8 cellular contexts compared by ENCODE assay signal in genomic region chr5:159198063-159199036, GRCh38. TPM values are rescaled to one million over a fixed set of nuclear protein-coding genes. Genes with fewer than 3 reads are reported as not detected.
DNase-seq lines count a peak whose midpoint lies in the region; ATAC-seq, FAIRE-seq and TF ChIP-seq lines count a peak whose summit lies in the region.

No MANE protein-coding gene starts in this region.

- H3K4me1 ChIP-seq in lower lobe of right lung (peaks cover 41% of the 10 kb centered on the region), transverse colon (peaks cover 0 to 34% (median 2%) of the 10 kb centered on the region in 4 donors)

- H3K27ac ChIP-seq in lower lobe of right lung, result no peak overlapping the region
- no peak overlapping the region for H3K27ac ChIP-seq in transverse colon

- no peak for DNase-seq in H54 (ENCODE audit: insufficient read length, low spot score)
- DNase-seq in Kasumi-1 (lab: John Stamatoyannopoulos, UW), result peak; percentile 74 to 81
- DNase-seq in lower lobe of right lung, result no peak
- DNase-seq in transverse colon, result no peak
- DNase-seq in iPS-NIHi7 (ENCODE audit: extremely low spot score), result no peak
- DNase-seq in DMS79 treated with DMSO at 0.1 percent for 48 hours (lab: John Stamatoyannopoulos, UW), result no peak
- no peak for DNase-seq in NK-92 treated with Interleukin-12 subunit alpha and Interleukin-12 subunit beta, amount 100 ng/mL, for 24 hours (lab: John Stamatoyannopoulos, UW)

- ATAC-seq in GM18858 (IDR thresholded peaks at IDR 0.05; ENCODE audit: unreplicated experiment) (peak; percentile 98), lower lobe of right lung (peak; percentile 65 to 66)

- H3K9me3 ChIP-seq in lower lobe of right lung (no peaks in the 10 kb centered on the region), transverse colon (no peaks in the 10 kb centered on the region)

- in situ Hi-C loops in transverse colon (cut with MboI; ENCODE audit: low pct_ligation_motif_present in 1 of 4, low pct_unique_long_range_greater_than_20kb in 1 of 4, low sequenced_read_pairs in 3 of 4), result no loop called here

- WGBS in transverse colon (ENCODE audit: low coverage in 1 of 2), 2 donors, result 90 to 96% methylated on average over 4 to 5 of the region's 5 CpGs

- TF ChIP-seq CTCF in lower lobe of right lung (IDR thresholded peaks at IDR 0.05) (no peak), transverse colon (IDR thresholded peaks at IDR 0.05) (no peak)

- peak; percentile 36 for FAIRE-seq in H54 (lab: Jason Lieb, UNC)

- intact Hi-C loops in lower lobe of right lung (cut with DNase I), result no loop called here
- intact Hi-C loops in transverse colon (cut with DNase I; ENCODE audit: low total_unique reads), result no loop called here

- H3K27me3 ChIP-seq in lower lobe of right lung (ENCODE audit: low read depth) (no peaks in the 10 kb centered on the region), transverse colon (no peaks in the 10 kb centered on the region)

- H3K36me3 ChIP-seq in lower lobe of right lung, result peaks cover 57% of the 10 kb centered on the region
- peaks cover 0 to 14% (median 4%) of the 10 kb centered on the region in 4 donors for H3K36me3 ChIP-seq in transverse colon

- no peak for TF ChIP-seq POLR2A in H54 (IDR thresholded peaks at IDR 0.05; ENCODE audit: low read depth, low read length)
- no peak for TF ChIP-seq POLR2A in transverse colon (IDR thresholded peaks at IDR 0.05)

- H3K4me3 ChIP-seq in lower lobe of right lung (no peak overlapping the region), transverse colon (no peak overlapping the region)

- TF ChIP-seq EP300 in transverse colon (IDR thresholded peaks at IDR 0.05; ENCODE audit: low read depth), result no peak

RNA-seq across cellular contexts. Expression of gene RNF145, which starts 11.0 kb away (rescaled TPM):
- total RNA-seq in lower lobe of right lung, result 221 TPM
- 10 to 100 TPM; 11.5 to 59.4 (median 29.2) TPM for total RNA-seq in transverse colon

Comparison
In these comparisons a context has a peak if more than half of its experiments do, and no peak if none do; other contexts are left out.
1. DNase-seq: peak in Kasumi-1 (2 of 2); none in H54 (single experiment), lower lobe of right lung (single experiment), transverse colon (single experiment), iPS-NIHi7 (single experiment), DMS79 treated with DMSO at 0.1 percent for 48 hours (single experiment) and NK-92 treated with Interleukin-12 subunit alpha and Interleukin-12 subunit beta, amount 100 ng/mL, for 24 hours (single experiment).